Comparison of ENCODE assay signal across 16 cellular contexts in the genomic region with DNA sequence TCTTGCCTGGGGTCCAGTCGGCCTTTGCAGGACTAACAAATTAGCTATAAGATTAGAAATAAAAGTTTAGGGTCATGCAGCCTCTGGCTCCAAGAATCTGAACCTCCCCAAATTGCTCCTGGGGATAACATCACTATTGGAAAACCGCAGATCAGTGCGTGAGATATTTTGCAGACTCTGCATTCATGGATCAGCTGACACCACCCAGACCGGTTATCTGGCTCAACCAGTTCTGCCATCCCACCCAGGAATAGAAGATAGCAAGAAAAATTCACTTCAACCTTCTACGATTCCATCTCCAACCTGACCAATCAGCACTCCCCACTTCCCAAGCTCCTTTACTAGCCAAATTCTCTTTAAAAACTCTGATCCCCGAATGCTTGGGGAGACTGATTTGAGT. TPM values are rescaled to one million over a fixed set of nuclear protein-coding genes. Genes with fewer than 3 reads are reported as not detected.
DNase-seq lines count a peak whose midpoint lies in the region; TF ChIP-seq lines count a peak whose summit lies in the region.
"Had no signal": no experiment of that assay in that cellular context is flagged by ENCODE, and none has a peak within 500 bp of the region (broad histone marks: within the 10 kb centered on the region; RNA-seq: fewer than 3 reads in every experiment).

No MANE protein-coding gene starts in this region.

- intact Hi-C loops in CD4-positive, alpha-beta memory T cell (cut with micrococcal nuclease): no loop called here

- H3K36me3 ChIP-seq in CD4-positive, alpha-beta memory T cell (ENCODE audit: insufficient read depth, low read length): no peaks in the 10 kb centered on the region
- H3K36me3 ChIP-seq: prostate gland had no signal

- TF ChIP-seq CTCF in AG04450 (IDR thresholded peaks at IDR 0.05; ENCODE audit: low read depth, low read length) (no peak), neural crest cell (conservative IDR thresholded peaks at IDR 0.05) (no peak), GM13977 (IDR thresholded peaks at IDR 0.05; ENCODE audit: extremely low read depth, insufficient read depth, missing control alignments) (no peak)

- POLR2A ChIA-PET in AG04450 (lab: Yijun Ruan, JAX): interaction anchor here (0.6 to 3.6 kb wide), 5 partner anchors 10 to 120 kb away, joined by 3 to 18 read pairs (median 7); a partner anchor contains a TSS
- POLR2A ChIA-PET in CD4-positive, alpha-beta memory T cell (lab: Charles Lee; ENCODE audit: partially characterized antibody): interaction anchor here (0.6 kb wide), 1 partner anchor 40 kb away, joined by 3 read pairs; no protein-coding TSS in a partner anchor

- H3K9me3 ChIP-seq in AG04450 (ENCODE audit: control insufficient read depth, insufficient read depth, low read length): peaks cover 4% of the 10 kb centered on the region; the same call in 1 of the 2 replicates
- no peaks in the 10 kb centered on the region for H3K9me3 ChIP-seq in CD4-positive, alpha-beta memory T cell (ENCODE audit: control insufficient read depth in 1 of 2, low read length in 2 of 2)
- H3K9me3 ChIP-seq: prostate gland had no signal

- no peak for DNase-seq in AG04450 (ENCODE audit: low read depth, low spot score)
- DNase-seq in OCI-M1 (lab: John Stamatoyannopoulos, UW): peak; percentile 41
- DNase-seq in epithelial cell of prostate (ENCODE audit: low read depth, low spot score): no peak
- no peak for DNase-seq in neural crest cell (ENCODE audit: low read depth, low spot score)
- DNase-seq in NCI-H510A treated with DMSO at 0.1 percent for 48 hours (lab: John Stamatoyannopoulos, UW): no peak
- no peak for DNase-seq in CD4-positive, alpha-beta memory T cell
- DNase-seq in T-helper 1 cell: no peak
- DNase-seq in GM13977 (ENCODE audit: low spot score): no peak
- DNase-seq: activated B cell treated with CpG ODN at 0.5 μM for 24 hours, activated gamma-delta T cell, foreskin melanocyte, MM.1S, NCI-H2107, T-cell had no signal

- peaks cover 38% of the 10 kb centered on the region for H3K4me1 Mint-ChIP-seq in neural crest cell
- peaks cover 3 to 9% (median 4%) of the 10 kb centered on the region in 4 donors for H3K4me1 Mint-ChIP-seq in CD4-positive, alpha-beta memory T cell

- in situ Hi-C loops in GM13977 (cut with MboI; ENCODE audit: low pct_unique_long_range_greater_than_20kb, low sequenced_read_pairs, unreplicated experiment): no loop called here

- no peaks in the 10 kb centered on the region for H3K27me3 Mint-ChIP-seq in neural crest cell (ENCODE audit: low read depth)
- peaks cover 0 to 2% of the 10 kb centered on the region in 2 donors for H3K27me3 Mint-ChIP-seq in CD4-positive, alpha-beta memory T cell
- H3K27me3 Mint-ChIP-seq: activated B cell treated with CpG ODN at 0.5 μM for 24 hours, T-cell had no signal

- CTCF ChIA-PET in AG04450 (lab: Charles Lee): interaction anchor here (0.8 to 3.9 kb wide), 2 partner anchors 13 to 47 kb away, joined by 3 to 28 read pairs; a partner anchor contains a TSS
- CTCF ChIA-PET in CD4-positive, alpha-beta memory T cell (lab: Charles Lee; ENCODE audit: partially characterized antibody): interaction anchor here (1.1 kb wide), 1 partner anchor 11 kb away, joined by 3 read pairs; no protein-coding TSS in a partner anchor

- H3K4me1 ChIP-seq in CD4-positive, alpha-beta memory T cell (ENCODE audit: insufficient read depth, low read length): peaks cover 8% of the 10 kb centered on the region

- H3K27ac ChIP-seq in AG04450 (ENCODE audit: low read depth, low read length): peak overlapping the region; percentile 100
- H3K27ac ChIP-seq in epithelial cell of prostate: peak overlapping the region; percentile 51
- H3K27ac ChIP-seq in CD4-positive, alpha-beta memory T cell (ENCODE audit: low read depth, low read length): no peak overlapping the region
- H3K27ac ChIP-seq: prostate gland had no signal

- no peaks in the 10 kb centered on the region for H3K36me3 Mint-ChIP-seq in neural crest cell (ENCODE audit: low read depth)
- peaks cover 0 to 4% of the 10 kb centered on the region in 2 donors for H3K36me3 Mint-ChIP-seq in CD4-positive, alpha-beta memory T cell
- H3K36me3 Mint-ChIP-seq: memory B cell, T-cell had no signal

- H3K9me3 Mint-ChIP-seq in neural crest cell: no peaks in the 10 kb centered on the region
- no peaks in the 10 kb centered on the region for H3K9me3 Mint-ChIP-seq in CD4-positive, alpha-beta memory T cell
- H3K9me3 Mint-ChIP-seq: activated B cell treated with CpG ODN at 0.5 μM for 24 hours, memory B cell, T-cell had no signal

- H3K27ac Mint-ChIP-seq in neural crest cell (ENCODE audit: unreplicated experiment): peak overlapping the region; percentile 37
- no peak overlapping the region for H3K27ac Mint-ChIP-seq in CD4-positive, alpha-beta memory T cell
- H3K27ac Mint-ChIP-seq: activated B cell treated with CpG ODN at 0.5 μM for 24 hours, memory B cell, T-cell had no signal

- H3K4me3 ChIP-seq in AG04450 (ENCODE audit: low read depth, low read length): no peak overlapping the region
- H3K4me3 ChIP-seq in CD4-positive, alpha-beta memory T cell (ENCODE audit: low read length in 2 of 2): no peak overlapping the region
- H3K4me3 ChIP-seq: prostate gland had no signal

- H3K4me3 Mint-ChIP-seq in neural crest cell: peak overlapping the region; percentile 63
- H3K4me3 Mint-ChIP-seq in CD4-positive, alpha-beta memory T cell: no peak overlapping the region
- H3K4me3 Mint-ChIP-seq: activated B cell treated with CpG ODN at 0.5 μM for 24 hours, memory B cell, T-cell had no signal

- H3K27me3 ChIP-seq in AG04450 (ENCODE audit: control insufficient read depth, insufficient read depth, low read length): no peaks in the 10 kb centered on the region
- H3K27me3 ChIP-seq in CD4-positive, alpha-beta memory T cell (ENCODE audit: insufficient read depth, low read length): no peaks in the 10 kb centered on the region

RNA-seq across cellular contexts. Expression of a gene that starts 4.3 kb away (rescaled TPM):
- polyA plus RNA-seq in AG04450 (2011; rRNA removed): 31.0 and 31.7 TPM in 2 replicates
- polyA minus RNA-seq in AG04450 (2011; rRNA and poly(A)+ RNA removed): 32.8 and 40.5 TPM in 2 replicates
- 42.7 and 52.0 TPM in 2 replicates for total RNA-seq in neural crest cell
- 10 to 100 TPM; 84.4 to 84.8 TPM for total RNA-seq in CD4-positive, alpha-beta memory T cell
- polyA plus RNA-seq in CD4-positive, alpha-beta memory T cell: 10 to 100 TPM; 33.9 to 36.6 TPM

RNA-seq across cellular contexts. Expression of a gene that starts 14.3 kb away (rescaled TPM):
- polyA plus RNA-seq in AG04450 (2011; rRNA removed): 15.3 and 21.0 TPM in 2 replicates
- polyA minus RNA-seq in AG04450 (2011; rRNA and poly(A)+ RNA removed): 40.1 and 42.9 TPM in 2 replicates
- 5.4 and 6.1 TPM in 2 replicates for total RNA-seq in neural crest cell
- 1 to 10 TPM; 7.5 to 8.4 TPM for total RNA-seq in CD4-positive, alpha-beta memory T cell
- 100 to 1,000 TPM in 1 of 2 donors, 10 to 100 TPM in 1; 60.8 to 220 TPM for polyA plus RNA-seq in CD4-positive, alpha-beta memory T cell
